Comparison of ENCODE assay signal across 1 cellular context in genomic region chr22:20661473-20661872, GRCh38.
TF ChIP-seq lines count a peak whose summit lies in the region.

No MANE protein-coding gene starts in this region.

TF ChIP-seq in K562, 482 proteins besides CTCF, POLR2A, EP300 and RAD21 (continued from another document and continues in another):
- TF ChIP-seq ZNF592 (IDR thresholded peaks at IDR 0.05) (no peak), ARHGAP35 (IDR thresholded peaks at IDR 0.05; ENCODE audit: partially characterized antibody) (peak; percentile 83), ZFP1 (CRISPR knock-in tag; IDR thresholded peaks at IDR 0.05) (no peak), NCOR1 (IDR thresholded peaks at IDR 0.05) (0 out of 2 replicates have a peak, but pooled peaks have one; percentile 14), MCM7 (IDR thresholded peaks at IDR 0.05) (0 out of 4 replicates have a peak, but pooled peaks of 1 of the 2 experiments have one; percentile 25), DNMT1 (IDR thresholded peaks at IDR 0.05) (peak; percentile 80; the same call in 1 of the 2 replicates), CBX1 (IDR thresholded peaks at IDR 0.05; ENCODE audit: low read depth) (no peak; the same call in 1 of the 2 replicates), ZNF778 (CRISPR knock-in tag; IDR thresholded peaks at IDR 0.05) (no peak), POLR2B (IDR thresholded peaks at IDR 0.05; ENCODE audit: low read depth, partially characterized antibody) (no peak), LEF1 (IDR thresholded peaks at IDR 0.05) (0 out of 2 replicates have a peak, but pooled peaks have one; percentile 17), CBX8 (IDR thresholded peaks at IDR 0.05; ENCODE audit: borderline replicate concordance, extremely low read depth, low read depth, low read length, poor library complexity, severe bottlenecking) (no peak), NFIC (IDR thresholded peaks at IDR 0.05) (peak; percentile 36; the same call in 1 of the 2 replicates), ASH1L (IDR thresholded peaks at IDR 0.05; ENCODE audit: borderline replicate concordance, low read depth, partially characterized antibody) (peak; percentile 59), ZNF134 (CRISPR knock-in tag; conservative IDR thresholded peaks at IDR 0.05) (no peak), SMARCA5 (IDR thresholded peaks at IDR 0.05) (peak; percentile 57; the same call in 1 of the 2 replicates), NBN (IDR thresholded peaks at IDR 0.05; ENCODE audit: low read depth) (peak; percentile 57; the same call in 1 of the 2 replicates), FOXP1 (CRISPR knock-in tag; IDR thresholded peaks at IDR 0.05) (no peak), RBM22 (IDR thresholded peaks at IDR 0.05; ENCODE audit: low read depth, low read length, poor library complexity, severe bottlenecking) (no peak), TOE1 (IDR thresholded peaks at IDR 0.05; ENCODE audit: borderline replicate concordance) (peak; percentile 42; the same call in 1 of the 2 replicates), TOE1 (CRISPR knock-in tag; IDR thresholded peaks at IDR 0.05; ENCODE audit: borderline replicate concordance, low read depth) (no peak), JUND (IDR thresholded peaks at IDR 0.05; ENCODE audit: borderline replicate concordance, low read depth, low read length) (no peak), JUND (tag; IDR thresholded peaks at IDR 0.05; ENCODE audit: borderline replicate concordance, low read depth, low read length) (no peak), TSC22D4 (tag; IDR thresholded peaks at IDR 0.05) (no peak), ZNF347 (CRISPR knock-in tag; IDR thresholded peaks at IDR 0.05; ENCODE audit: low read depth) (no peak), HDAC8 (tag; IDR thresholded peaks at IDR 0.05) (no peak), ZNF717 (CRISPR knock-in tag; IDR thresholded peaks at IDR 0.05) (no peak), OTX1 (CRISPR knock-in tag; IDR thresholded peaks at IDR 0.05) (peak; percentile 88), ADNP (tag; IDR thresholded peaks at IDR 0.05) (no peak), KDM2B (CRISPR knock-in tag; IDR thresholded peaks at IDR 0.05) (no peak), HNRNPL (IDR thresholded peaks at IDR 0.05; ENCODE audit: low read depth, low read length) (no peak), HLTF (IDR thresholded peaks at IDR 0.05) (peak; percentile 90; the same call in 1 of the 2 replicates), THRAP3 (IDR thresholded peaks at IDR 0.05; ENCODE audit: borderline replicate concordance) (peak; percentile 94), KLF16 (IDR thresholded peaks at IDR 0.05) (no peak), ZC3H8 (IDR thresholded peaks at IDR 0.05) (0 out of 2 replicates have a peak, but pooled peaks have one; percentile 80), ZNF655 (CRISPR knock-in tag; IDR thresholded peaks at IDR 0.05) (0 out of 2 replicates have a peak, but pooled peaks have one; percentile 63), LARP7 (IDR thresholded peaks at IDR 0.05) (peak; percentile 79), RBM39 (optimal IDR thresholded peaks at IDR 0.05; ENCODE audit: low read depth, low read length) (no peak), MIER1 (IDR thresholded peaks at IDR 0.05; ENCODE audit: low read depth) (peak; percentile 67; the same call in 1 of the 2 replicates), THRB (CRISPR knock-in tag; conservative IDR thresholded peaks at IDR 0.05) (peak; percentile 93), ZBTB17 (CRISPR knock-in tag; IDR thresholded peaks at IDR 0.05) (no peak), MBD1 (CRISPR knock-in tag; IDR thresholded peaks at IDR 0.05) (peak; percentile 61; the same call in 1 of the 2 replicates), HNRNPH1 (optimal IDR thresholded peaks at IDR 0.05; ENCODE audit: low read depth, low read length) (peak; percentile 49)
- TF ChIP-seq, protein P1, sequence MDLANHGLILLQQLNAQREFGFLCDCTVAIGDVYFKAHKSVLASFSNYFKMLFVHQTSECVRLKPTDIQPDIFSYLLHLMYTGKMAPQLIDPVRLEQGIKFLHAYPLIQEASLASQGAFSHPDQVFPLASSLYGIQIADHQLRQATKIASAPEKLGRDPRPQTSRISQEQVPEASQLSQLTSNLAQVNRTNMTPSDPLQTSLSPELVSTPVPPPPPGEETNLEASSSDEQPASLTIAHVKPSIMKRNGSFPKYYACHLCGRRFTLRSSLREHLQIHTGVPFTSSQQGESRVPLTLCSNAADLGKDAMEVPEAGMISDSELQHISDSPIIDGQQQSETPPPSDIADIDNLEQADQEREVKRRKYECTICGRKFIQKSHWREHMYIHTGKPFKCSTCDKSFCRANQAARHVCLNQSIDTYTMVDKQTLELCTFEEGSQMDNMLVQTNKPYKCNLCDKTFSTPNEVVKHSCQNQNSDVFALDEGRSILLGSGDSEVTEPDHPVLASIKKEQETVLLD (IDR thresholded peaks at IDR 0.05): peak; percentile 74
- TF ChIP-seq, protein P2, sequence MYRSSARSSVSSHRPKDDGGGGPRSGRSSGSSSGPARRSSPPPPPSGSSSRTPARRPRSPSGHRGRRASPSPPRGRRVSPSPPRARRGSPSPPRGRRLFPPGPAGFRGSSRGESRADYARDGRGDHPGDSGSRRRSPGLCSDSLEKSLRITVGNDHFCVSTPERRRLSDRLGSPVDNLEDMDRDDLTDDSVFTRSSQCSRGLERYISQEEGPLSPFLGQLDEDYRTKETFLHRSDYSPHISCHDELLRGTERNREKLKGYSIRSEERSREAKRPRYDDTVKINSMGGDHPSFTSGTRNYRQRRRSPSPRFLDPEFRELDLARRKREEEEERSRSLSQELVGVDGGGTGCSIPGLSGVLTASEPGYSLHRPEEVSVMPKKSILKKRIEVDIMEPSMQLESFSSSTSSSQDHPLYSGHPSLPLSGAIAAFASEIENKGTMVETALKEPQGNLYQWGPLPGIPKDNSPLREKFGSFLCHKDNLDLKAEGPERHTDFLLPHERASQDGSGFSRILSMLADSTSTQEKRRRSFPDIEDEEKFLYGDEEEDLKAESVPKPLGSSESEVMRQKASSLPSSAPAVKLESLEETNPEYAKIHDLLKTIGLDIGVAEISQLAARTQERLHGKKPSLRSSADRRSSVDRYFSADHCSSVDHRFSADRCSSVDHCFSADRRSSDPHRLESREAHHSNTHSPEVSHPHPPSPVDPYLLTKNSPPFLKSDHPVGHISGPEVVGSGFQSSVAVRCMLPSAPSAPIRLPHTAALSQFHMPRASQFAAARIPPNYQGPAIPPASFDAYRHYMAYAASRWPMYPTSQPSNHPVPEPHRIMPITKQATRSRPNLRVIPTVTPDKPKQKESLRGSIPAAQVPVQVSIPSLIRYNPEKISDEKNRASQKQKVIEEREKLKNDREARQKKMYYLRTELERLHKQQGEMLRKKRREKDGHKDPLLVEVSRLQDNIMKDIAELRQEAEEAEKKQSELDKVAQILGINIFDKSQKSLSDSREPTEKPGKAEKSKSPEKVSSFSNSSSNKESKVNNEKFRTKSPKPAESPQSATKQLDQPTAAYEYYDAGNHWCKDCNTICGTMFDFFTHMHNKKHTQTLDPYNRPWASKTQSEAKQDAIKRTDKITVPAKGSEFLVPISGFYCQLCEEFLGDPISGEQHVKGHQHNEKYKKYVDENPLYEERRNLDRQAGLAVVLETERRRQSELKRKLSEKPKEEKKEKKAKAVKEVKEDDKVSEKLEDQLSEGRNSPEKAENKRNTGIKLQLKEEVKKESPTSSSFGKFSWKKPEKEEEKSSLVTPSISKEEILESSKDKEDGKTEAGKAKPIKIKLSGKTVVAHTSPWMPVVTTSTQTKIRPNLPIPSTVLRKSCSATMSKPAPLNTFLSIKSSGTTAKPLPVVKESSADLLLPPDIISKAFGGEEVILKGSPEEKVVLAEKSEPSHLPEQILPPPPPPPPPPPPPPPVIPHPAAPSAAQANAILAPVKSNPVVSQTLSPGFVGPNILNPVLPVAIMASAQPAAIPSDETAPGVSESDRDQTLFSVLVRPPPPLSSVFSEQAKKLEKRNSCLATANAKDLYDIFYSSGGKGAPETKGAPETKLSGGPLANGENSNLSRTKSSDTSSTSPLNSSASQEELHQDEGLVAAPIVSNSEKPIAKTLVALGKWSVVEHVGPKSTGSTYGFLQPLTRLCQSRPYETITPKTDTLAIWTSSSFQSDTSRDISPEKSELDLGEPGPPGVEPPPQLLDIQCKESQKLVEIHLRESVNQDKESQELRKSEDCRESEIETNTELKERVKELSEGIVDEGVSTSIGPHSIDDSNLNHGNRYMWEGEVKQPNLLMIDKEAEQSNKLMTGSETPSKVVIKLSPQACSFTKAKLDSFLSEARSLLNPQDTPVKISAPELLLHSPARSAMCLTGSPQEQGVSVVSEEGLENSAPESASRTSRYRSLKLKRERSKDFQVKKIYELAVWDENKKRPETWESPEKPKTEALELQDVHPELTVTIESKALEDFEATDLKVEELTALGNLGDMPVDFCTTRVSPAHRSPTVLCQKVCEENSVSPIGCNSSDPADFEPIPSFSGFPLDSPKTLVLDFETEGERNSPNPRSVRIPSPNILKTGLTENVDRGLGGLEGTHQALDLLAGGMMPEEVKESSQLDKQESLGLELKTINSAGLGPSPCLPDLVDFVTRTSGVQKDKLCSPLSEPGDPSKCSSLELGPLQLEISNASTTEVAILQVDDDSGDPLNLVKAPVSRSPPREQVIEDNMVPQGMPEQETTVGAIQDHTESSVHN (IDR thresholded peaks at IDR 0.05; ENCODE audit: borderline replicate concordance in 1 of 2, low read depth in 1 of 2): no peak
